In genomic region chr6:110876170-110876773, GRCh38 we compare ENCODE assay signal across 1 cellular context.
TF ChIP-seq lines count a peak whose summit lies in the region.

No MANE protein-coding gene starts in this region.

TF ChIP-seq in HEK293, 187 proteins besides CTCF, POLR2A, EP300 and RAD21 (continued from another document):
- TF ChIP-seq REST (tag by site-specific recombination; IDR thresholded peaks at IDR 0.05) (peak; percentile 88), ZNF19 (tag by site-specific recombination; IDR thresholded peaks at IDR 0.05; ENCODE audit: low read depth) (no peak), ZNF776 (tag by site-specific recombination; IDR thresholded peaks at IDR 0.05; ENCODE audit: borderline replicate concordance) (no peak), OVOL3 (tag by site-specific recombination; IDR thresholded peaks at IDR 0.05) (0 out of 2 replicates have a peak, but pooled peaks have one; percentile 26), ZNF2 (tag by site-specific recombination; IDR thresholded peaks at IDR 0.05) (0 out of 2 replicates have a peak, but pooled peaks have one; percentile 54), ZNF394 (tag by site-specific recombination; IDR thresholded peaks at IDR 0.05; ENCODE audit: borderline replicate concordance) (peak; percentile 80), PRDM2 (tag by site-specific recombination; IDR thresholded peaks at IDR 0.05; ENCODE audit: borderline replicate concordance) (no peak), ZBTB48 (tag by site-specific recombination; IDR thresholded peaks at IDR 0.05) (peak; percentile 88), KLF16 (tag by site-specific recombination; IDR thresholded peaks at IDR 0.05) (peak; percentile 83), ZFP3 (tag by site-specific recombination; IDR thresholded peaks at IDR 0.05; ENCODE audit: low read depth) (no peak)
